Comparison of ENCODE assay signal across 2 cellular contexts in the genomic region with DNA sequence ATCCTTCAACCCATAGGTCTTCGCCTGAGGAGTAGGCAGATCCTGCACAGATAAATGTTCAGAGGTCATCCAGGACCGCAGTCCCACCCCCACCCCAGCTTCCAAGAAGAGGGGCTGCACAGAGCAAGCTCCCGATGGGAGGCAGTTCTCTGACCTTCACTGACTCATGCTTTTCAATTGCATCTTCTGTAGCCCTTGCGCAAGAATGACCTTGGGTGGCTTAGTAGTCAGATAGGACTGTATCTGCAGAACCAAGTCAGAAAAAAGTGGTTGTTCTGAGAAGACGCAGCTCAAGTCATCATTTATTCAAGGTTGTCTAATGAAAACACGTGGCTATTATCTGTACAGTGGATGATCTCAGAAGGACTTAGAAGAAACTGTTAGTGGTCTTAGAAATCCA.
TF ChIP-seq lines count a peak whose summit lies in the region.

No MANE protein-coding gene starts in this region.

TF ChIP-seq in HepG2, 621 proteins besides CTCF, POLR2A, EP300 and RAD21 (continues in another document):
- TF ChIP-seq, protein P1, sequence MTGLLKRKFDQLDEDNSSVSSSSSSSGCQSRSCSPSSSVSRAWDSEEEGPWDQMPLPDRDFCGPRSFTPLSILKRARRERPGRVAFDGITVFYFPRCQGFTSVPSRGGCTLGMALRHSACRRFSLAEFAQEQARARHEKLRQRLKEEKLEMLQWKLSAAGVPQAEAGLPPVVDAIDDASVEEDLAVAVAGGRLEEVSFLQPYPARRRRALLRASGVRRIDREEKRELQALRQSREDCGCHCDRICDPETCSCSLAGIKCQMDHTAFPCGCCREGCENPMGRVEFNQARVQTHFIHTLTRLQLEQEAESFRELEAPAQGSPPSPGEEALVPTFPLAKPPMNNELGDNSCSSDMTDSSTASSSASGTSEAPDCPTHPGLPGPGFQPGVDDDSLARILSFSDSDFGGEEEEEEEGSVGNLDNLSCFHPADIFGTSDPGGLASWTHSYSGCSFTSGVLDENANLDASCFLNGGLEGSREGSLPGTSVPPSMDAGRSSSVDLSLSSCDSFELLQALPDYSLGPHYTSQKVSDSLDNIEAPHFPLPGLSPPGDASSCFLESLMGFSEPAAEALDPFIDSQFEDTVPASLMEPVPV (CRISPR knock-in tag; IDR thresholded peaks at IDR 0.05) = no peak
- TF ChIP-seq, protein P2, sequence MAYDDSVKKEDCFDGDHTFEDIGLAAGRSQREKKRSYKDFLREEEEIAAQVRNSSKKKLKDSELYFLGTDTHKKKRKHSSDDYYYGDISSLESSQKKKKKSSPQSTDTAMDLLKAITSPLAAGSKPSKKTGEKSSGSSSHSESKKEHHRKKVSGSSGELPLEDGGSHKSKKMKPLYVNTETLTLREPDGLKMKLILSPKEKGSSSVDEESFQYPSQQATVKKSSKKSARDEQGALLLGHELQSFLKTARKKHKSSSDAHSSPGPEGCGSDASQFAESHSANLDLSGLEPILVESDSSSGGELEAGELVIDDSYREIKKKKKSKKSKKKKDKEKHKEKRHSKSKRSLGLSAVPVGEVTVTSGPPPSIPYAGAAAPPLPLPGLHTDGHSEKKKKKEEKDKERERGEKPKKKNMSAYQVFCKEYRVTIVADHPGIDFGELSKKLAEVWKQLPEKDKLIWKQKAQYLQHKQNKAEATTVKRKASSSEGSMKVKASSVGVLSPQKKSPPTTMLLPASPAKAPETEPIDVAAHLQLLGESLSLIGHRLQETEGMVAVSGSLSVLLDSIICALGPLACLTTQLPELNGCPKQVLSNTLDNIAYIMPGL (CRISPR knock-in tag; IDR thresholded peaks at IDR 0.05; ENCODE audit: borderline replicate concordance in 1 of 2, low read depth in 1 of 2) = no peak
- TF ChIP-seq ZNF331 (CRISPR knock-in tag; IDR thresholded peaks at IDR 0.05) (peak; percentile 55; the same call in 1 of the 2 replicates), ZNF749 (CRISPR knock-in tag; IDR thresholded peaks at IDR 0.05; ENCODE audit: borderline replicate concordance) (no peak), SYNCRIP (IDR thresholded peaks at IDR 0.05; ENCODE audit: insufficient read depth, low read depth, low read length) (no peak), ELF4 (CRISPR knock-in tag; IDR thresholded peaks at IDR 0.05; ENCODE audit: borderline replicate concordance) (no peak), ISL2 (CRISPR knock-in tag; IDR thresholded peaks at IDR 0.05) (no peak), RXRB (CRISPR knock-in tag; IDR thresholded peaks at IDR 0.05; ENCODE audit: borderline replicate concordance) (0 out of 2 replicates have a peak, but pooled peaks have one; percentile 32)
- TF ChIP-seq, protein P3, sequence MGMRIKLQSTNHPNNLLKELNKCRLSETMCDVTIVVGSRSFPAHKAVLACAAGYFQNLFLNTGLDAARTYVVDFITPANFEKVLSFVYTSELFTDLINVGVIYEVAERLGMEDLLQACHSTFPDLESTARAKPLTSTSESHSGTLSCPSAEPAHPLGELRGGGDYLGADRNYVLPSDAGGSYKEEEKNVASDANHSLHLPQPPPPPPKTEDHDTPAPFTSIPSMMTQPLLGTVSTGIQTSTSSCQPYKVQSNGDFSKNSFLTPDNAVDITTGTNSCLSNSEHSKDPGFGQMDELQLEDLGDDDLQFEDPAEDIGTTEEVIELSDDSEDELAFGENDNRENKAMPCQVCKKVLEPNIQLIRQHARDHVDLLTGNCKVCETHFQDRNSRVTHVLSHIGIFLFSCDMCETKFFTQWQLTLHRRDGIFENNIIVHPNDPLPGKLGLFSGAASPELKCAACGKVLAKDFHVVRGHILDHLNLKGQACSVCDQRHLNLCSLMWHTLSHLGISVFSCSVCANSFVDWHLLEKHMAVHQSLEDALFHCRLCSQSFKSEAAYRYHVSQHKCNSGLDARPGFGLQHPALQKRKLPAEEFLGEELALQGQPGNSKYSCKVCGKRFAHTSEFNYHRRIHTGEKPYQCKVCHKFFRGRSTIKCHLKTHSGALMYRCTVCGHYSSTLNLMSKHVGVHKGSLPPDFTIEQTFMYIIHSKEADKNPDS (CRISPR knock-in tag; IDR thresholded peaks at IDR 0.05) = no peak
- TF ChIP-seq, protein P4, sequence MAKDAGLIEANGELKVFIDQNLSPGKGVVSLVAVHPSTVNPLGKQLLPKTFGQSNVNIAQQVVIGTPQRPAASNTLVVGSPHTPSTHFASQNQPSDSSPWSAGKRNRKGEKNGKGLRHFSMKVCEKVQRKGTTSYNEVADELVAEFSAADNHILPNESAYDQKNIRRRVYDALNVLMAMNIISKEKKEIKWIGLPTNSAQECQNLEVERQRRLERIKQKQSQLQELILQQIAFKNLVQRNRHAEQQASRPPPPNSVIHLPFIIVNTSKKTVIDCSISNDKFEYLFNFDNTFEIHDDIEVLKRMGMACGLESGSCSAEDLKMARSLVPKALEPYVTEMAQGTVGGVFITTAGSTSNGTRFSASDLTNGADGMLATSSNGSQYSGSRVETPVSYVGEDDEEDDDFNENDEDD (CRISPR knock-in tag; IDR thresholded peaks at IDR 0.05; ENCODE audit: borderline replicate concordance) = no peak
- TF ChIP-seq, protein P5, sequence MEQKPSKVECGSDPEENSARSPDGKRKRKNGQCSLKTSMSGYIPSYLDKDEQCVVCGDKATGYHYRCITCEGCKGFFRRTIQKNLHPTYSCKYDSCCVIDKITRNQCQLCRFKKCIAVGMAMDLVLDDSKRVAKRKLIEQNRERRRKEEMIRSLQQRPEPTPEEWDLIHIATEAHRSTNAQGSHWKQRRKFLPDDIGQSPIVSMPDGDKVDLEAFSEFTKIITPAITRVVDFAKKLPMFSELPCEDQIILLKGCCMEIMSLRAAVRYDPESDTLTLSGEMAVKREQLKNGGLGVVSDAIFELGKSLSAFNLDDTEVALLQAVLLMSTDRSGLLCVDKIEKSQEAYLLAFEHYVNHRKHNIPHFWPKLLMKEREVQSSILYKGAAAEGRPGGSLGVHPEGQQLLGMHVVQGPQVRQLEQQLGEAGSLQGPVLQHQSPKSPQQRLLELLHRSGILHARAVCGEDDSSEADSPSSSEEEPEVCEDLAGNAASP (CRISPR knock-in tag; IDR thresholded peaks at IDR 0.05; ENCODE audit: borderline replicate concordance) = peak; percentile 32; the same call in 1 of the 2 replicates
- TF ChIP-seq, protein P6, sequence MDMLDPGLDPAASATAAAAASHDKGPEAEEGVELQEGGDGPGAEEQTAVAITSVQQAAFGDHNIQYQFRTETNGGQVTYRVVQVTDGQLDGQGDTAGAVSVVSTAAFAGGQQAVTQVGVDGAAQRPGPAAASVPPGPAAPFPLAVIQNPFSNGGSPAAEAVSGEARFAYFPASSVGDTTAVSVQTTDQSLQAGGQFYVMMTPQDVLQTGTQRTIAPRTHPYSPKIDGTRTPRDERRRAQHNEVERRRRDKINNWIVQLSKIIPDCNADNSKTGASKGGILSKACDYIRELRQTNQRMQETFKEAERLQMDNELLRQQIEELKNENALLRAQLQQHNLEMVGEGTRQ (IDR thresholded peaks at IDR 0.05; ENCODE audit: low read depth, low read length) = no peak
- TF ChIP-seq, protein P6 (CRISPR knock-in tag; IDR thresholded peaks at IDR 0.05; ENCODE audit: borderline replicate concordance) = no peak

TF ChIP-seq in K562, 482 proteins besides CTCF, POLR2A, EP300 and RAD21:
- TF ChIP-seq ZKSCAN8 (CRISPR knock-in tag; IDR thresholded peaks at IDR 0.05) (no peak), CEBPG (CRISPR knock-in tag; IDR thresholded peaks at IDR 0.05) (no peak), CEBPG (tag; conservative IDR thresholded peaks at IDR 0.05 in 1 of 2, IDR thresholded peaks at IDR 0.05 in 1 of 2) (peak; percentile 46 to 81; a peak in 3 of 4 replicates), CEBPB (tag; IDR thresholded peaks at IDR 0.05) (peak; percentile 77)
